In genomic region chr18:10580215-10580614, GRCh38 we compare ENCODE assay signal across 2 cellular contexts.
A peak's percentile ranks its signal among the peaks of the same experiment; 100 is the strongest.
TF ChIP-seq lines count a peak whose summit lies in the region.

No MANE protein-coding gene starts in this region.

TF ChIP-seq in HepG2, 621 proteins besides CTCF, POLR2A, EP300 and RAD21:
- TF ChIP-seq CEBPB (IDR thresholded peaks at IDR 0.05; ENCODE audit: borderline replicate concordance, low read depth, low read length) (peak; percentile 63), ZMAT3 (CRISPR knock-in tag; conservative IDR thresholded peaks at IDR 0.05) (no peak)
TF ChIP-seq in HepG2: peak in this region for 1.

TF ChIP-seq in K562, 482 proteins besides CTCF, POLR2A, EP300 and RAD21:
- 0 out of 2 replicates have a peak, but pooled peaks have one; percentile 56 for TF ChIP-seq HLTF (IDR thresholded peaks at IDR 0.05)
- peak; percentile 90 for TF ChIP-seq CEBPB (tag; IDR thresholded peaks at IDR 0.05)
- no peak for TF ChIP-seq KAT7 (CRISPR knock-in tag; IDR thresholded peaks at IDR 0.05; ENCODE audit: borderline replicate concordance)
- TF ChIP-seq TRIM24 (IDR thresholded peaks at IDR 0.05) = peak; percentile 46 to 61; a peak in 3 of 4 replicates
- no peak for TF ChIP-seq CEBPG (CRISPR knock-in tag; IDR thresholded peaks at IDR 0.05)
- peak in 1 of 2 experiments; percentile 35; a peak in 2 of 4 replicates for TF ChIP-seq CEBPG (tag; conservative IDR thresholded peaks at IDR 0.05 in 1 of 2, IDR thresholded peaks at IDR 0.05 in 1 of 2)
TF ChIP-seq in K562: peak in this region for 4.
